2 cellular contexts compared by ENCODE assay signal in genomic region chr2:241864897-241865213, GRCh38.
TF ChIP-seq lines count a peak whose summit lies in the region.

No MANE protein-coding gene starts in this region.

TF ChIP-seq in HEK293, 187 proteins besides CTCF, POLR2A, EP300 and RAD21:
- TF ChIP-seq ZNF624 (tag by site-specific recombination; IDR thresholded peaks at IDR 0.05) (no peak), HIC1 (tag by site-specific recombination; IDR thresholded peaks at IDR 0.05) (no peak), ZNF670 (tag by site-specific recombination; IDR thresholded peaks at IDR 0.05; ENCODE audit: low read depth) (no peak), ZNF518A (tag by site-specific recombination; conservative IDR thresholded peaks at IDR 0.05; ENCODE audit: low read depth) (no peak), ZNF266 (tag by site-specific recombination; IDR thresholded peaks at IDR 0.05; ENCODE audit: low read depth) (peak; percentile 40), ZNF549 (tag by site-specific recombination; IDR thresholded peaks at IDR 0.05) (no peak), ZBTB48 (tag by site-specific recombination; IDR thresholded peaks at IDR 0.05) (no peak), ZNF704 (tag by site-specific recombination; IDR thresholded peaks at IDR 0.05) (peak; percentile 62; the same call in 1 of the 2 replicates), ZNF785 (tag by site-specific recombination; IDR thresholded peaks at IDR 0.05) (0 out of 2 replicates have a peak, but pooled peaks have one; percentile 5)

TF ChIP-seq in GM12878, 131 proteins besides CTCF, POLR2A, EP300 and RAD21:
- TF ChIP-seq NR2C2 (IDR thresholded peaks at IDR 0.05; ENCODE audit: borderline replicate concordance, control insufficient read depth, insufficient read length, low read depth) (peak; percentile 4), ZBTB11 (CRISPR knock-in tag; IDR thresholded peaks at IDR 0.05) (no peak)
